ENCODE assay signal across 8 cellular contexts in genomic region chr1:154324241-154324640, GRCh38. TPM values are rescaled to one million over a fixed set of nuclear protein-coding genes. Genes with fewer than 3 reads are reported as not detected.
DNase-seq lines count a peak whose midpoint lies in the region; ATAC-seq and TF ChIP-seq lines count a peak whose summit lies in the region.

No MANE protein-coding gene starts in this region.

- H3K27ac Mint-ChIP-seq in endothelial cell (ENCODE audit: unreplicated experiment), result no peak overlapping the region

- H3K36me3 ChIP-seq in DOHH2 (ENCODE audit: control insufficient read depth, low read length) (no peaks in the 10 kb centered on the region), rectal smooth muscle tissue (ENCODE audit: control insufficient read depth, insufficient read depth, low read length) (no peaks in the 10 kb centered on the region)

- H3K27ac ChIP-seq in DOHH2 (ENCODE audit: low read depth, low read length) (no peak overlapping the region), RWPE1 (peak overlapping the region; percentile 99), rectal smooth muscle tissue (ENCODE audit: low read depth, low read length) (no peak overlapping the region)

- H3K9ac ChIP-seq in rectal smooth muscle tissue (ENCODE audit: low read length), result no peak overlapping the region

- H3K27me3 Mint-ChIP-seq in endothelial cell (ENCODE audit: unreplicated experiment), result peaks cover 10% of the 10 kb centered on the region

- ATAC-seq in GM18858 (IDR thresholded peaks at IDR 0.05; ENCODE audit: unreplicated experiment), result no peak

- TF ChIP-seq CTCF in DOHH2 (IDR thresholded peaks at IDR 0.05; ENCODE audit: low read depth, low read length, poor library complexity, severe bottlenecking), result no peak
- TF ChIP-seq CTCF in RWPE1 (conservative IDR thresholded peaks at IDR 0.05; ENCODE audit: low read depth), result no peak
- no peak for TF ChIP-seq CTCF in endothelial cell (IDR thresholded peaks at IDR 0.05; ENCODE audit: unreplicated experiment)

- H3K27me3 ChIP-seq in DOHH2 (ENCODE audit: control insufficient read depth, low read length), result peaks cover 67% of the 10 kb centered on the region
- H3K27me3 ChIP-seq in rectal smooth muscle tissue (ENCODE audit: control insufficient read depth, insufficient read depth, low read length), result no peaks in the 10 kb centered on the region

- H3K9me2 ChIP-seq in DOHH2 (replicated peaks; ENCODE audit: control insufficient read depth, low read length), result no peaks in the 10 kb centered on the region

- CTCF ChIA-PET in RWPE1 (lab: Yijun Ruan, JAX), result interaction anchor here (0.6 to 3.4 kb wide), 6 partner anchors 11 to 716 kb away, joined by 3 to 29 read pairs (median 4); no protein-coding TSS in a partner anchor

- H4K20me1 ChIP-seq in DOHH2 (ENCODE audit: control insufficient read depth, insufficient read depth, low read depth, low read length), result peaks cover 5% of the 10 kb centered on the region; the same call in 1 of the 2 replicates

- no peaks in the 10 kb centered on the region for H3K9me3 Mint-ChIP-seq in endothelial cell (ENCODE audit: unreplicated experiment)

- H3K4me3 ChIP-seq in DOHH2 (ENCODE audit: low read length) (peak overlapping the region; percentile 83; the same call in 1 of the 2 replicates), rectal smooth muscle tissue (ENCODE audit: low read length) (peak overlapping the region; percentile 85)

- no peaks in the 10 kb centered on the region for H3K79me2 ChIP-seq in DOHH2 (ENCODE audit: control insufficient read depth, low read length)

- peaks cover 35% of the 10 kb centered on the region for H3K4me1 ChIP-seq in DOHH2 (ENCODE audit: control insufficient read depth, low read length)
- H3K4me1 ChIP-seq in rectal smooth muscle tissue (ENCODE audit: control insufficient read depth, insufficient read depth, low read length), result peaks cover 22% of the 10 kb centered on the region

- intact Hi-C loops in head of caudate nucleus (cut with DNase I), result no loop called here

- H3K36me3 Mint-ChIP-seq in endothelial cell (ENCODE audit: low read depth, unreplicated experiment), result peaks cover 4% of the 10 kb centered on the region

- H3K9me3 ChIP-seq in DOHH2 (ENCODE audit: control insufficient read depth, insufficient read depth, low read length), result no peaks in the 10 kb centered on the region

- H3K4me1 Mint-ChIP-seq in endothelial cell (ENCODE audit: unreplicated experiment), result peaks cover 34% of the 10 kb centered on the region

- H3F3A ChIP-seq in DOHH2 (ENCODE audit: control insufficient read depth, insufficient read depth), result no peaks in the 10 kb centered on the region

- H3K4me3 Mint-ChIP-seq in endothelial cell (ENCODE audit: unreplicated experiment), result peak overlapping the region; percentile 27

- H3K4me2 ChIP-seq in DOHH2 (ENCODE audit: low read length), result peak overlapping the region; percentile 96

- no peak for DNase-seq in RWPE1 (ENCODE audit: low spot score)
- no peak for DNase-seq in endothelial cell (ENCODE audit: low spot score)
- DNase-seq in head of caudate nucleus, result no peak
- no peak for DNase-seq in NCI-H2171 treated with DMSO at 0.1 percent for 48 hours (lab: John Stamatoyannopoulos, UW)
- no peak for DNase-seq in GM19238 (ENCODE audit: insufficient read length, low spot score)

- POLR2A ChIA-PET in RWPE1 (lab: Yijun Ruan, JAX; ENCODE audit: low non-redundant PET), result no interaction called here

RNA-seq across cellular contexts. Expression of gene ATP8B2, which starts 1.1 kb away (rescaled TPM):
- total RNA-seq in endothelial cell (ENCODE audit: unreplicated experiment), result 58.1 TPM

RNA-seq across cellular contexts. Expression of gene AQP10, which starts 3.3 kb away (rescaled TPM):
- total RNA-seq in endothelial cell (ENCODE audit: unreplicated experiment), result not detected

RNA-seq across cellular contexts. Expression of gene HAX1, which starts 51.8 kb away (rescaled TPM):
- total RNA-seq in endothelial cell (ENCODE audit: unreplicated experiment), result 57.1 TPM
